ENCODE assay signal across 27 cellular contexts in genomic region chr5:128637031-128637430, GRCh38.
DNase-seq lines count a peak whose midpoint lies in the region; TF ChIP-seq lines count a peak whose summit lies in the region.
"Had no signal": no experiment of that assay in that cellular context is flagged by ENCODE, and none has a peak within 500 bp of the region (broad histone marks: within the 10 kb centered on the region; RNA-seq: fewer than 3 reads in every experiment).

No MANE protein-coding gene starts in this region.

- H3K4me1 Mint-ChIP-seq in HFFc6 (ENCODE audit: low read depth) (peaks cover 56% of the 10 kb centered on the region), nephron progenitor cell (no peaks in the 10 kb centered on the region)
- H3K4me1 Mint-ChIP-seq: CD14-positive monocyte, T-cell had no signal

- H3K27ac Mint-ChIP-seq in HFFc6 (peak overlapping the region; percentile 80), nephron progenitor cell (no peak overlapping the region)
- H3K27ac Mint-ChIP-seq: activated naive CD8-positive, alpha-beta T cell; CD14-positive monocyte; T-cell had no signal

- H3K4me3 Mint-ChIP-seq in HFFc6 (peak overlapping the region; percentile 63), nephron progenitor cell (no peak overlapping the region)
- H3K4me3 Mint-ChIP-seq: activated naive CD8-positive, alpha-beta T cell; CD14-positive monocyte; T-cell had no signal

- intact Hi-C loops in head of caudate nucleus (cut with DNase I), result no loop called here

- peaks cover 10% of the 10 kb centered on the region; the same call in 1 of the 2 replicates for H3K36me3 Mint-ChIP-seq in HFFc6 (ENCODE audit: low read depth)
- H3K36me3 Mint-ChIP-seq in nephron progenitor cell (ENCODE audit: low read depth), result no peaks in the 10 kb centered on the region
- H3K36me3 Mint-ChIP-seq: activated naive CD8-positive, alpha-beta T cell; CD14-positive monocyte; T-cell had no signal

- peaks cover 9% of the 10 kb centered on the region; the same call in 1 of the 2 replicates for H3K9me3 Mint-ChIP-seq in HFFc6
- H3K9me3 Mint-ChIP-seq in nephron progenitor cell, result no peaks in the 10 kb centered on the region

- H3K4me3 ChIP-seq in foreskin fibroblast (ENCODE audit: low read depth in 1 of 2, low read length in 2 of 2), result no peak overlapping the region
- H3K4me3 ChIP-seq: cardiac muscle cell, dorsolateral prefrontal cortex, GM12878, K562, suprapubic skin, uterus had no signal

- TF ChIP-seq CTCF in HFFc6 (IDR thresholded peaks at IDR 0.05), result peak; percentile 43; the same call in 1 of the 2 replicates
- peak; percentile 26 for TF ChIP-seq CTCF in foreskin fibroblast (IDR thresholded peaks at IDR 0.05; ENCODE audit: low read depth, low read length)
- no peak for TF ChIP-seq CTCF in nephron progenitor cell (IDR thresholded peaks at IDR 0.05)

- no peaks in the 10 kb centered on the region; the same call in 1 of the 2 replicates for H3K27me3 Mint-ChIP-seq in HFFc6 (ENCODE audit: insufficient read depth)
- H3K27me3 Mint-ChIP-seq in nephron progenitor cell (ENCODE audit: low read depth, poor library complexity), result peaks cover 9% of the 10 kb centered on the region
- H3K27me3 Mint-ChIP-seq: activated naive CD8-positive, alpha-beta T cell; T-cell had no signal

- DNase-seq in A172 (ENCODE audit: low spot score) (peak; percentile 60), HFFc6 (peak; percentile 89), brain pericyte (ENCODE audit: low read depth, low spot score) (peak; percentile 3), foreskin fibroblast (peak; percentile 72 to 79), head of caudate nucleus (no peak), NCI-H1048 (lab: John Stamatoyannopoulos, UW) (no peak), NCI-H1930 (lab: John Stamatoyannopoulos, UW) (no peak), nephron progenitor cell (no peak)
- DNase-seq: activated CD4-positive, alpha-beta T cell treated with anti-CD3 and anti-CD28 coated beads for 48 hours; dorsolateral prefrontal cortex; erythroblast; left ventricle myocardium superior; NCI-H1694; NCI-H2227 treated with DMSO at 0.1 percent for 48 hours; NCI-H82; nucleus accumbens; PC-3; retina; SHP77 treated with DMSO at 0.1 percent for 48 hours; T-cell; uterus had no signal

Comparison
In these comparisons a context has a peak if more than half of its experiments do, and no peak if none do; other contexts are left out.
1. DNase-seq: peak in A172 (single experiment), HFFc6 (single experiment), brain pericyte (single experiment) and foreskin fibroblast (2 of 2); none in head of caudate nucleus (0 of 42), NCI-H1048 (single experiment), NCI-H1930 (0 of 2) and nephron progenitor cell (single experiment).